ENCODE assay signal across 15 cellular contexts in the genomic region with DNA sequence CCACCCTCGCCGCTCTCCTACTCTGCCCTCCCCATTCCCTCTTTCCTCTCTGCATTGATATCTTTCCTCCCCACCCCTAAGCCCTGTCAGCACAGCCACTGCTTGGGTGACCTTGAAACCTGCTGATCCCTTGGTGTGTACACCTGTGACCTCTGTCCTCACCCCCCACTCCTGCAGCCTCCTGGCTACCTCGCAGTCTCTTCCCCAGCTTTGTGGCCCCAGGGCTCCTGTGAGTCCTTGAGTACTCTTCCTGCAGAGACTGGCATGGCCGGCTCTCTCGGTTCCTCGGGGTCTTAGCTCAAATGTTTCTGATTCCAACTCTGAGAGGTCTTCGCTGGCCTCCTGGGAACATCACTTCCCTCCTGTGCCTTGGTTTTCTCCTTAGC. TPM values are rescaled to one million over a fixed set of nuclear protein-coding genes. Genes with fewer than 3 reads are reported as not detected.
A peak's percentile ranks its signal among the peaks of the same experiment; 100 is the strongest.
DNase-seq lines count a peak whose midpoint lies in the region; ATAC-seq lines count a peak whose summit lies in the region.
"Had no signal": no experiment of that assay in that cellular context is flagged by ENCODE, and none has a peak within 500 bp of the region (broad histone marks: within the 10 kb centered on the region; RNA-seq: fewer than 3 reads in every experiment).

No MANE protein-coding gene starts in this region.

- H3K4me1 Mint-ChIP-seq in activated T-cell treated with anti-CD3 and anti-CD28 coated beads, Interleukin-2, amount 50 U/mL, for 24 hours (ENCODE audit: low read depth), result no peaks in the 10 kb centered on the region
- H3K4me1 Mint-ChIP-seq in activated T-cell treated with anti-CD3 and anti-CD28 coated beads, Interleukin-2, amount 50 U/mL, for 72 hours (ENCODE audit: low read depth), result no peaks in the 10 kb centered on the region
- peaks cover 5 to 7% of the 10 kb centered on the region in 2 donors for H3K4me1 Mint-ChIP-seq in effector memory CD8-positive, alpha-beta T cell (ENCODE audit: low read depth in 2 of 2)

- peak overlapping the region; percentile 50 for H3K27ac Mint-ChIP-seq in activated T-cell treated with anti-CD3 and anti-CD28 coated beads, Interleukin-2, amount 50 U/mL, for 24 hours
- no peak overlapping the region for H3K27ac Mint-ChIP-seq in activated T-cell treated with anti-CD3 and anti-CD28 coated beads, Interleukin-2, amount 50 U/mL, for 72 hours
- peak overlapping the region; percentile 72 to 80 for H3K27ac Mint-ChIP-seq in effector memory CD8-positive, alpha-beta T cell
- H3K27ac Mint-ChIP-seq: HFFc6 had no signal

- peaks cover 84% of the 10 kb centered on the region for H3K36me3 Mint-ChIP-seq in activated T-cell treated with anti-CD3 and anti-CD28 coated beads, Interleukin-2, amount 50 U/mL, for 24 hours (ENCODE audit: low read depth)
- H3K36me3 Mint-ChIP-seq in activated T-cell treated with anti-CD3 and anti-CD28 coated beads, Interleukin-2, amount 50 U/mL, for 72 hours (ENCODE audit: insufficient read depth in 2 of 2), result peaks cover 0 to 9% of the 10 kb centered on the region in 2 donors
- peaks cover 76% of the 10 kb centered on the region for H3K36me3 Mint-ChIP-seq in effector memory CD8-positive, alpha-beta T cell (ENCODE audit: insufficient read depth)

- H3K4me3 Mint-ChIP-seq in activated T-cell treated with anti-CD3 and anti-CD28 coated beads, Interleukin-2, amount 50 U/mL, for 24 hours, result no peak overlapping the region
- no peak overlapping the region for H3K4me3 Mint-ChIP-seq in activated T-cell treated with anti-CD3 and anti-CD28 coated beads, Interleukin-2, amount 50 U/mL, for 72 hours
- no peak overlapping the region for H3K4me3 Mint-ChIP-seq in effector memory CD8-positive, alpha-beta T cell
- H3K4me3 Mint-ChIP-seq: CD4-positive, alpha-beta memory T cell; HFFc6; immature natural killer cell had no signal

- intact Hi-C loops in posterior vena cava (cut with DNase I), result no loop called here

- no peak for DNase-seq in activated T-cell treated with anti-CD3 and anti-CD28 coated beads, Interleukin-2, amount 50 U/mL, for 24 hours
- DNase-seq in activated T-cell treated with anti-CD3 and anti-CD28 coated beads, Interleukin-2, amount 50 U/mL, for 72 hours, result no peak
- DNase-seq in RPMI8226 (peak; percentile 93), posterior vena cava (ENCODE audit: low spot score) (peak; percentile 54), amniotic stem cell (lab: John Stamatoyannopoulos, UW) (no peak)
- no peak for DNase-seq in effector memory CD8-positive, alpha-beta T cell
- DNase-seq: activated gamma-delta T cell treated with Interleukin-2 at 50 U/mL for 16 hours; CD4-positive, alpha-beta memory T cell; esophagus squamous epithelium; HFFc6; immature natural killer cell; mammary epithelial cell; NK-92 treated with Interleukin-12 subunit alpha and Interleukin-12 subunit beta, amount 100 ng/mL, for 24 hours had no signal

- H3K27me3 Mint-ChIP-seq in activated T-cell treated with anti-CD3 and anti-CD28 coated beads, Interleukin-2, amount 50 U/mL, for 24 hours, result no peaks in the 10 kb centered on the region
- H3K27me3 Mint-ChIP-seq in activated T-cell treated with anti-CD3 and anti-CD28 coated beads, Interleukin-2, amount 50 U/mL, for 72 hours (ENCODE audit: low read depth), result no peaks in the 10 kb centered on the region
- no peaks in the 10 kb centered on the region for H3K27me3 Mint-ChIP-seq in effector memory CD8-positive, alpha-beta T cell
- H3K27me3 Mint-ChIP-seq: CD4-positive, alpha-beta memory T cell had no signal

- H3K9me3 Mint-ChIP-seq in activated T-cell treated with anti-CD3 and anti-CD28 coated beads, Interleukin-2, amount 50 U/mL, for 24 hours, result no peaks in the 10 kb centered on the region
- no peaks in the 10 kb centered on the region for H3K9me3 Mint-ChIP-seq in activated T-cell treated with anti-CD3 and anti-CD28 coated beads, Interleukin-2, amount 50 U/mL, for 72 hours
- H3K9me3 Mint-ChIP-seq in effector memory CD8-positive, alpha-beta T cell, result no peaks in the 10 kb centered on the region
- H3K9me3 Mint-ChIP-seq: CD4-positive, alpha-beta memory T cell; HFFc6; immature natural killer cell had no signal

- ATAC-seq in activated T-cell treated with anti-CD3 and anti-CD28 coated beads, Interleukin-2, amount 50 U/mL, for 72 hours (replicated peaks in 1 of 2), result no peak
- no peak for ATAC-seq in effector memory CD8-positive, alpha-beta T cell (replicated peaks)
- ATAC-seq in GM19328 (IDR thresholded peaks at IDR 0.05; ENCODE audit: unreplicated experiment) (no peak), GM21529 (IDR thresholded peaks at IDR 0.05; ENCODE audit: unreplicated experiment) (no peak)

RNA-seq across cellular contexts. Expression of a gene that starts 31.7 kb away (rescaled TPM):
- 10 to 100 TPM; 67.5 to 97.1 TPM for total RNA-seq in activated T-cell treated with anti-CD3 and anti-CD28 coated beads, Interleukin-2, amount 50 U/mL, for 72 hours
- 10 to 100 TPM; 31.3 to 50.2 TPM for total RNA-seq in posterior vena cava

Comparison
In these comparisons a context has a peak if more than half of its experiments do, and no peak if none do; other contexts are left out.
1. DNase-seq: peak in RPMI8226 (single experiment) and posterior vena cava (single experiment); none in activated T-cell treated with anti-CD3 and anti-CD28 coated beads, Interleukin-2, amount 50 U/mL, for 24 hours (single experiment), activated T-cell treated with anti-CD3 and anti-CD28 coated beads, Interleukin-2, amount 50 U/mL, for 72 hours (0 of 2), effector memory CD8-positive, alpha-beta T cell (0 of 3) and amniotic stem cell (single experiment).